Comparison of ENCODE assay signal across 1 cellular context in genomic region chr16:57961538-57961937, GRCh38.
TF ChIP-seq lines count a peak whose summit lies in the region.

No MANE protein-coding gene starts in this region.

TF ChIP-seq in HepG2, 621 proteins besides CTCF, POLR2A, EP300 and RAD21:
- TF ChIP-seq SKI (IDR thresholded peaks at IDR 0.05; ENCODE audit: partially characterized antibody) (no peak), ZNF34 (CRISPR knock-in tag; IDR thresholded peaks at IDR 0.05; ENCODE audit: borderline replicate concordance) (no peak), MYPOP (CRISPR knock-in tag; IDR thresholded peaks at IDR 0.05) (no peak), ZNF24 (IDR thresholded peaks at IDR 0.05) (peak; percentile 79), SRF (IDR thresholded peaks at IDR 0.05; ENCODE audit: low read depth, low read length) (no peak)
